8 cellular contexts compared by ENCODE assay signal in genomic region chr19:3505598-3506383, GRCh38. TPM values are rescaled to one million over a fixed set of nuclear protein-coding genes. Genes with fewer than 3 reads are reported as not detected.
A peak's percentile ranks its signal among the peaks of the same experiment; 100 is the strongest.
DNase-seq lines count a peak whose midpoint lies in the region; ATAC-seq, FAIRE-seq and TF ChIP-seq lines count a peak whose summit lies in the region.

Gene FZR1 (plus strand): TSS chr19:3506311. CDS start chr19:3522990, 16,679 bp downstream.

- peak; percentile 46; the same call in 1 of the 2 replicates for TF ChIP-seq POLR2A in H54 (IDR thresholded peaks at IDR 0.05; ENCODE audit: low read depth, low read length)
- peak; percentile 69 for TF ChIP-seq POLR2A in Raji (IDR thresholded peaks at IDR 0.05; ENCODE audit: insufficient read depth, low read depth, low read length)

- H3K9ac ChIP-seq in Loucy (ENCODE audit: low read depth, low read length, poor library complexity, severe bottlenecking) = peak within 1 kb of the TSS; percentile 94

- H3K27me3 Mint-ChIP-seq in nephron progenitor cell (ENCODE audit: low read depth, poor library complexity) = peaks cover 3% of the 10 kb centered on the region
- no peaks in the 10 kb centered on the region for H3K27me3 Mint-ChIP-seq in stimulated activated naive CD8-positive, alpha-beta T cell treated with anti-CD3 and anti-CD28 coated beads, Interleukin-15, amount 100 ng/mL, for 72 hours

- H4K20me1 ChIP-seq in Loucy (ENCODE audit: insufficient read depth, low read length, poor library complexity, severe bottlenecking) = peaks cover 41% of the 10 kb centered on the region

- H3K9me3 Mint-ChIP-seq in nephron progenitor cell = no peaks in the 10 kb centered on the region
- H3K9me3 Mint-ChIP-seq in stimulated activated naive CD8-positive, alpha-beta T cell treated with anti-CD3 and anti-CD28 coated beads, Interleukin-15, amount 100 ng/mL, for 72 hours = no peaks in the 10 kb centered on the region

- peak; percentile 99 for DNase-seq in EL
- DNase-seq in H54 (ENCODE audit: insufficient read length, low spot score) = peak; percentile 96
- peak; percentile 100 for DNase-seq in activated effector memory CD4-positive, alpha-beta T cell treated with Interleukin-2 at 50 U/mL for 16 hours
- peak; percentile 97 for DNase-seq in fibroblast of the aortic adventitia (ENCODE audit: low read depth)
- DNase-seq in nephron progenitor cell = peak; percentile 99
- peak; percentile 99 to 100 for DNase-seq in stimulated activated naive CD8-positive, alpha-beta T cell treated with anti-CD3 and anti-CD28 coated beads, Interleukin-15, amount 100 ng/mL, for 72 hours

- ATAC-seq in stimulated activated naive CD8-positive, alpha-beta T cell treated with anti-CD3 and anti-CD28 coated beads, Interleukin-15, amount 100 ng/mL, for 72 hours = peak; percentile 94

- peaks cover 43% of the 10 kb centered on the region for H3K4me1 ChIP-seq in Loucy (ENCODE audit: insufficient read depth, low read length, poor library complexity, severe bottlenecking)

- no peaks in the 10 kb centered on the region for H3K9me2 ChIP-seq in Loucy (replicated peaks; ENCODE audit: low read depth, low read length)

- peaks cover 48% of the 10 kb centered on the region for H3K4me1 Mint-ChIP-seq in nephron progenitor cell
- H3K4me1 Mint-ChIP-seq in stimulated activated naive CD8-positive, alpha-beta T cell treated with anti-CD3 and anti-CD28 coated beads, Interleukin-15, amount 100 ng/mL, for 72 hours = peaks cover 51% of the 10 kb centered on the region

- peak within 1 kb of the TSS; percentile 93 for H3K4me3 Mint-ChIP-seq in nephron progenitor cell
- H3K4me3 Mint-ChIP-seq in stimulated activated naive CD8-positive, alpha-beta T cell treated with anti-CD3 and anti-CD28 coated beads, Interleukin-15, amount 100 ng/mL, for 72 hours = peak within 1 kb of the TSS; percentile 96 to 99

- H3K9me3 ChIP-seq in Loucy (ENCODE audit: insufficient read depth, low read depth, low read length) = no peaks in the 10 kb centered on the region

- H3F3A ChIP-seq in Loucy (ENCODE audit: low read depth) = no peaks in the 10 kb centered on the region

- H3K27ac Mint-ChIP-seq in nephron progenitor cell = peak within 1 kb of the TSS; percentile 93
- peak within 1 kb of the TSS; percentile 93 to 98 for H3K27ac Mint-ChIP-seq in stimulated activated naive CD8-positive, alpha-beta T cell treated with anti-CD3 and anti-CD28 coated beads, Interleukin-15, amount 100 ng/mL, for 72 hours

- FAIRE-seq in H54 (lab: Jason Lieb, UNC) = no peak

- H3K27me3 ChIP-seq in Loucy (ENCODE audit: insufficient read depth, low read length, poor library complexity, severe bottlenecking) = no peaks in the 10 kb centered on the region

- peak within 1 kb of the TSS; percentile 100 for H3K4me2 ChIP-seq in Loucy (ENCODE audit: low read depth, low read length, poor library complexity, severe bottlenecking)

- H3K79me2 ChIP-seq in Loucy (ENCODE audit: insufficient read depth, low read length) = peaks cover 47% of the 10 kb centered on the region

- peak within 1 kb of the TSS; percentile 73 for H2AFZ ChIP-seq in Loucy (ENCODE audit: low read length)

- no peaks in the 10 kb centered on the region for H3K36me3 ChIP-seq in Loucy (ENCODE audit: insufficient read depth, low read length)

- H3K36me3 Mint-ChIP-seq in nephron progenitor cell (ENCODE audit: low read depth) = peaks cover 13% of the 10 kb centered on the region

- TF ChIP-seq CTCF in Loucy (conservative IDR thresholded peaks at IDR 0.05; ENCODE audit: low read length) (no peak), fibroblast of the aortic adventitia (IDR thresholded peaks at IDR 0.05; ENCODE audit: insufficient read depth, low read length) (no peak), nephron progenitor cell (IDR thresholded peaks at IDR 0.05) (no peak)

- H3K4me3 ChIP-seq in Loucy (ENCODE audit: low read length, poor library complexity, severe bottlenecking) (peak within 1 kb of the TSS; percentile 99), fibroblast of the aortic adventitia (ENCODE audit: low read depth, low read length) (peak within 1 kb of the TSS; percentile 90)

RNA-seq across cellular contexts. Expression of gene FZR1, which starts in this region (rescaled TPM):
- total RNA-seq in fibroblast of the aortic adventitia (ENCODE audit: low replicate concordance) = 14.8 and 30.2 TPM in 2 replicates

Comparison
In these comparisons a context has a peak if more than half of its experiments do, and no peak if none do; other contexts are left out.
1. Peak in every context shown above with its lines: DNase-seq, ATAC-seq and H3K4me3 ChIP-seq.